15 cellular contexts compared by ENCODE assay signal in genomic region chr12:71556881-71557280, GRCh38.
DNase-seq lines count a peak whose midpoint lies in the region; ATAC-seq and TF ChIP-seq lines count a peak whose summit lies in the region.
"Had no signal": no experiment of that assay in that cellular context is flagged by ENCODE, and none has a peak within 500 bp of the region (broad histone marks: within the 10 kb centered on the region; RNA-seq: fewer than 3 reads in every experiment).

No MANE protein-coding gene starts in this region.

- H3K27me3 Mint-ChIP-seq in effector memory CD8-positive, alpha-beta T cell = peaks cover 6 to 8% of the 10 kb centered on the region in 2 donors
- H3K27me3 Mint-ChIP-seq: type B pancreatic cell had no signal

- POLR2A ChIA-PET in OCI-LY7 (lab: Charles Lee) = no interaction called here

- H3K4me1 ChIP-seq in BE2C (peaks cover 45% of the 10 kb centered on the region), HUES48 (ENCODE audit: control insufficient read depth, insufficient read depth, low read length) (peaks cover 14% of the 10 kb centered on the region), OCI-LY7 (ENCODE audit: insufficient read depth, low read length, poor library complexity, severe bottlenecking) (no peaks in the 10 kb centered on the region)
- H3K4me1 ChIP-seq: Peyer's patch had no signal

- peaks cover 19% of the 10 kb centered on the region for H3K36me3 ChIP-seq in BE2C
- H3K36me3 ChIP-seq in HUES48 (ENCODE audit: control insufficient read depth, insufficient read depth, low read length) = no peaks in the 10 kb centered on the region
- H3K36me3 ChIP-seq in brain microvascular endothelial cell (replicated peaks) = no peaks in the 10 kb centered on the region
- H3K36me3 ChIP-seq in OCI-LY7 (ENCODE audit: insufficient read depth, low read length) = no peaks in the 10 kb centered on the region
- H3K36me3 ChIP-seq: Peyer's patch had no signal

- no peak overlapping the region for H3K4me3 Mint-ChIP-seq in effector memory CD8-positive, alpha-beta T cell
- H3K4me3 Mint-ChIP-seq: activated CD4-positive, alpha-beta memory T cell treated with anti-CD3 and anti-CD28 coated beads for 36 hours; nephron progenitor cell; type B pancreatic cell had no signal

- no peaks in the 10 kb centered on the region for H3K79me2 ChIP-seq in OCI-LY7 (ENCODE audit: insufficient read depth, low read depth, low read length)

- DNase-seq in BE2C (peak; percentile 44), brain microvascular endothelial cell (peak; percentile 91), kidney tubule cell (ENCODE audit: low spot score) (peak; percentile 98), Kasumi-1 (lab: John Stamatoyannopoulos, UW) (no peak), head of caudate nucleus (no peak), OCI-LY7 (ENCODE audit: low spot score) (no peak)
- no peak for DNase-seq in effector memory CD8-positive, alpha-beta T cell
- DNase-seq: activated CD4-positive, alpha-beta memory T cell treated with anti-CD3 and anti-CD28 coated beads for 36 hours; aorta; DMS79; MM.1S; nephron progenitor cell; Peyer's patch had no signal

- H3K4me3 ChIP-seq in BE2C (ENCODE audit: low read depth, low read length) (no peak overlapping the region), HUES48 (ENCODE audit: low read depth, low read length) (no peak overlapping the region), brain microvascular endothelial cell (ENCODE audit: low read depth, low read length) (no peak overlapping the region), OCI-LY7 (ENCODE audit: low read depth, low read length, poor library complexity, severe bottlenecking) (no peak overlapping the region)
- H3K4me3 ChIP-seq: Peyer's patch had no signal

- no peaks in the 10 kb centered on the region for H3K4me1 Mint-ChIP-seq in effector memory CD8-positive, alpha-beta T cell (ENCODE audit: low read depth in 2 of 2)

- no peaks in the 10 kb centered on the region for H3K36me3 Mint-ChIP-seq in effector memory CD8-positive, alpha-beta T cell (ENCODE audit: insufficient read depth)
- H3K36me3 Mint-ChIP-seq: activated CD4-positive, alpha-beta memory T cell treated with anti-CD3 and anti-CD28 coated beads for 36 hours; type B pancreatic cell had no signal

- H3K27ac Mint-ChIP-seq in effector memory CD8-positive, alpha-beta T cell = no peak overlapping the region
- H3K27ac Mint-ChIP-seq: activated CD4-positive, alpha-beta memory T cell treated with anti-CD3 and anti-CD28 coated beads for 36 hours; nephron progenitor cell; type B pancreatic cell had no signal

- no peaks in the 10 kb centered on the region for H3K9me3 Mint-ChIP-seq in effector memory CD8-positive, alpha-beta T cell
- H3K9me3 Mint-ChIP-seq: activated CD4-positive, alpha-beta memory T cell treated with anti-CD3 and anti-CD28 coated beads for 36 hours; nephron progenitor cell; type B pancreatic cell had no signal

- CTCF ChIA-PET in OCI-LY7 (lab: Charles Lee; ENCODE audit: unreplicated experiment) = no interaction called here

- no peak overlapping the region for H2AFZ ChIP-seq in OCI-LY7 (ENCODE audit: low read length)

- H3K27me3 ChIP-seq in BE2C (no peaks in the 10 kb centered on the region), HUES48 (ENCODE audit: control insufficient read depth, insufficient read depth, low read length) (no peaks in the 10 kb centered on the region), brain microvascular endothelial cell (replicated peaks) (no peaks in the 10 kb centered on the region)
- H3K27me3 ChIP-seq: Peyer's patch had no signal

- H3K9me2 ChIP-seq in OCI-LY7 (ENCODE audit: insufficient read depth, low read length) = no peaks in the 10 kb centered on the region

- H3K9me3 ChIP-seq in BE2C = peaks cover 4% of the 10 kb centered on the region
- no peaks in the 10 kb centered on the region for H3K9me3 ChIP-seq in HUES48 (ENCODE audit: control insufficient read depth, insufficient read depth, low read length)
- H3K9me3 ChIP-seq in OCI-LY7 (ENCODE audit: low read length) = no peaks in the 10 kb centered on the region
- H3K9me3 ChIP-seq: Peyer's patch had no signal

- intact Hi-C loops in head of caudate nucleus (cut with DNase I) = no loop called here
- intact Hi-C loops in OCI-LY7 (cut with micrococcal nuclease; ENCODE audit: unreplicated experiment) = no loop called here

- no peak overlapping the region for H3K9ac ChIP-seq in HUES48 (ENCODE audit: low read depth, low read length)

- no TSS peak for BruUV-seq in OCI-LY7 (replicated peaks; lab: Mats Ljungman, UMichigan)

- H4K20me1 ChIP-seq in OCI-LY7 (ENCODE audit: insufficient read depth, low read length) = no peaks in the 10 kb centered on the region

- ATAC-seq in effector memory CD8-positive, alpha-beta T cell (replicated peaks) = no peak

- in situ Hi-C loops in brain microvascular endothelial cell (cut with HindIII; ENCODE audit: low pct_ligation_motif_present, low sequenced_read_pairs) = no loop called here

- no peak overlapping the region for H3K4me2 ChIP-seq in OCI-LY7 (ENCODE audit: low read length)

- TF ChIP-seq CTCF in BE2C (IDR thresholded peaks at IDR 0.05; ENCODE audit: low read depth, low read length) (no peak), brain microvascular endothelial cell (IDR thresholded peaks at IDR 0.05; ENCODE audit: low read depth, low read length, missing control alignments) (no peak), OCI-LY7 (conservative IDR thresholded peaks at IDR 0.05; ENCODE audit: low read length) (no peak)

- H3K27ac ChIP-seq in HUES48 (ENCODE audit: low read depth, low read length) (peak overlapping the region; percentile 85), brain microvascular endothelial cell (no peak overlapping the region), OCI-LY7 (ENCODE audit: low read depth, low read length, poor library complexity, severe bottlenecking) (no peak overlapping the region)
- H3K27ac ChIP-seq: Peyer's patch had no signal

Comparison
In these comparisons a context has a peak if more than half of its experiments do, and no peak if none do; other contexts are left out.
1. DNase-seq: peak in BE2C (single experiment), brain microvascular endothelial cell (single experiment) and kidney tubule cell (single experiment); none in effector memory CD8-positive, alpha-beta T cell (0 of 3), Kasumi-1 (0 of 2), head of caudate nucleus (0 of 42) and OCI-LY7 (single experiment).